In genomic region chr4:109962401-109962800, GRCh38 we compare ENCODE assay signal across 30 cellular contexts. TPM values are rescaled to one million over a fixed set of nuclear protein-coding genes. Genes with fewer than 3 reads are reported as not detected.
"Had no signal": no experiment of that assay in that cellular context is flagged by ENCODE, and none has a peak within 500 bp of the region (broad histone marks: within the 10 kb centered on the region; RNA-seq: fewer than 3 reads in every experiment).

No MANE protein-coding gene starts in this region.

- H3K9me3 ChIP-seq: ovary, psoas muscle, right lobe of liver, sigmoid colon, spleen, suprapubic skin, testis, tibial artery, transverse colon, upper lobe of right lung, uterus had no signal

- H2AFZ ChIP-seq: neural progenitor cell, parathyroid adenoma had no signal

- H3K79me2 ChIP-seq: parathyroid adenoma had no signal

- H3K4me3 ChIP-seq: neural progenitor cell, ovary, psoas muscle, right lobe of liver, sigmoid colon, skin epidermis, smooth muscle cell, spleen, suprapubic skin, testis, tibial artery, transverse colon, upper lobe of right lung, uterus had no signal

- H3K36me3 ChIP-seq: neural progenitor cell, ovary, right lobe of liver, sigmoid colon, spleen, suprapubic skin, tibial artery, transverse colon, upper lobe of right lung, uterus had no signal

- H3K27ac ChIP-seq: neural progenitor cell, ovary, parathyroid adenoma, psoas muscle, right lobe of liver, sigmoid colon, skin epidermis, spleen, suprapubic skin, testis, tibial artery, transverse colon, upper lobe of right lung, uterus had no signal

- H3K27me3 ChIP-seq: neural progenitor cell, ovary, right lobe of liver, sigmoid colon, suprapubic skin, testis, tibial artery, transverse colon, upper lobe of right lung had no signal

- H3K9ac ChIP-seq: neural progenitor cell, parathyroid adenoma had no signal

- H3K4me1 ChIP-seq: neural progenitor cell, parathyroid adenoma, psoas muscle, right lobe of liver, sigmoid colon, spleen, testis, tibial artery, upper lobe of right lung, uterus had no signal

- H3K4me2 ChIP-seq: neural progenitor cell, smooth muscle cell had no signal

- DNase-seq: naive thymus-derived CD8-positive, alpha-beta T cell; occipital lobe; ovary; posterior cingulate gyrus; psoas muscle; right cardiac atrium; right lobe of liver; sigmoid colon; spleen; stimulated activated CD4-positive, alpha-beta T cell treated with anti-CD3 and anti-CD28 coated beads, Interleukin-12 subunit alpha, Interleukin-12 subunit beta, amount 100 ng/mL, for 4 hours; stimulated activated CD4-positive, alpha-beta T cell treated with anti-CD3 and anti-CD28 coated beads, Interleukin-1b, Interleukin-23, amount 100 ng/mL, for 48 hours; stimulated activated CD4-positive, alpha-beta T cell treated with anti-CD3 and anti-CD28 coated beads, Interleukin-4, amount 100 ng/mL, for 1 hour; stimulated activated CD4-positive, alpha-beta T cell treated with anti-CD3 and anti-CD28 coated beads, Interleukin-4, amount 100 ng/mL, for 4 hours; stimulated activated CD8-positive, alpha-beta memory T cell treated with anti-CD3 and anti-CD28 coated beads, Interleukin-4, amount 100 ng/mL, for 48 hours; stimulated activated naive CD4-positive, alpha-beta T cell; stimulated activated naive CD8-positive, alpha-beta T cell treated with anti-CD3 and anti-CD28 coated beads, Interleukin-15, amount 100 ng/mL, for 72 hours; stimulated activated naive CD8-positive, alpha-beta T cell treated with anti-CD3 and anti-CD28 coated beads, Interleukin-15, Interleukin-2, amounts not matched to agents 100 U/mL and 50 U/mL, for 24 hours; substantia nigra; testis; tibial artery; transverse colon; upper lobe of right lung; uterus had no signal

RNA-seq across cellular contexts. Expression of gene EGF, which starts 49.7 kb away (rescaled TPM):
- total RNA-seq: naive thymus-derived CD8-positive, alpha-beta T cell; natural killer cell treated with Interleukin-12 subunit alpha and Interleukin-12 subunit beta and Interleukin-15 and Interleukin-18, amount 100 ng/mL, for 72 hours; right lobe of liver had no signal
- polyA plus RNA-seq: naive thymus-derived CD8-positive, alpha-beta T cell; neural cell had no signal
